ENCODE assay signal across 7 cellular contexts in the genomic region with DNA sequence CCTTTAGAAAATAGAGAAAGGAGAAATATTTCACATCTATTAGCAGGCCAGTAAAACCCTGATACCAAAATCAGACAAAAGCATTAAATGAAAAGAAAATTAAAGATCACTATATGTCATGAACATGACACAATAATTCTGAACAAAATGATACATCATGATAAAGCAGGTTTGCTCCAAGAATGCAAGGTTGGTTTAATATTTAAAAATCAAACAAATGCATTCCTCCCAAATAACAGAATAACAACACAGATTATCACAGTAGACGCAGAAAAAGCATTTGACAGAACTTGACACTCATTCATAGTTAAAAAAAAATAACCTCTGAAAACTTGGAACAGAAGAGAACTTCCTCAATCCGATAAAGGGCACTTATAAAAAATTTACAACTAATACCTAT. TPM values are rescaled to one million over a fixed set of nuclear protein-coding genes. Genes with fewer than 3 reads are reported as not detected.
"Had no signal": no experiment of that assay in that cellular context is flagged by ENCODE, and none has a peak within 500 bp of the region (broad histone marks: within the 10 kb centered on the region; RNA-seq: fewer than 3 reads in every experiment).

No MANE protein-coding gene starts in this region.

- ATAC-seq: GM12878 had no signal

- H3K4me3 ChIP-seq: GM12878 had no signal

- FAIRE-seq: GM12878, GM12891, GM12892, GM18507, GM19239 had no signal

- DNase-seq: GDM1, GF-D8 had no signal

RNA-seq across cellular contexts. Expression of a gene that starts 22.9 kb away (rescaled TPM):
- total RNA-seq: GM12878 had no signal
